ENCODE assay signal across 1 cellular context in the genomic region with DNA sequence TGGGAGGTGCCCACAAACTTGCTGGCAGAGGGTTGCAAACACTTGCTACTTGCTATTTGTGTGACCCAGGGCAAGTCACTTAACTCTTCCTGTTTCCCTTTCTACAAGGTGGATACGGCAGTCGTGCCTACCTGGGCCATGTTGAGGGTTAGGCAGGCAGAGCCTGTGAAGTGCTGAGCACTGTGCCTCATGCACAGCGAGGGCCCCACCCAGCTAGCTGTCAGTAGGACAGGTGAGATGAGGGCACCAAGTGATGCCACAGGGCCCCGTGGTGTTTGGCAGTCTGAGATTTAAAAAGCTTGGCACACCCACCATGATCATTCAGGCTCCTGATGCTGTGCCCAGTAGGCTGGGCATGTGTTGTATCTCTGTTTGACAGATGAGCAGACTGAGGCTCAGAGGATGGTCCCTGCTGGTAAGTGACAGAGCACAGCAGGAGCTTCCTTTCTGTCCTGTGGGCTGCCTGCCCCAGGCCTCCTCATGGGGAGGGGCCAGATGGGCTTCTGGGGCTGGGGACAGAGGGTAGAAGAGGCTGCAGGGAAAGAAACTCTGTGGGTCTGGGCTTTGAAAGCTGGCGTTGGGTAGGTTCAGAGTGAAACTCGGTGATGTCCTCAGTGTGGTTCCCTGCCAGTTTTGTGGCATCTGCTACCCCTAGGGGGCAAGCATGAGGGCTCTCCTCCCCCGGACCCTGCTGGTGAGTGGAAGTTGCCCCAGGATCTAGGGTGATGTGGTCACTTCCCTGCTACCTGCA.
TF ChIP-seq lines count a peak whose summit lies in the region.

No MANE protein-coding gene starts in this region.

TF ChIP-seq in GM12878, 131 proteins besides CTCF, POLR2A, EP300 and RAD21:
- TF ChIP-seq, protein P1, sequence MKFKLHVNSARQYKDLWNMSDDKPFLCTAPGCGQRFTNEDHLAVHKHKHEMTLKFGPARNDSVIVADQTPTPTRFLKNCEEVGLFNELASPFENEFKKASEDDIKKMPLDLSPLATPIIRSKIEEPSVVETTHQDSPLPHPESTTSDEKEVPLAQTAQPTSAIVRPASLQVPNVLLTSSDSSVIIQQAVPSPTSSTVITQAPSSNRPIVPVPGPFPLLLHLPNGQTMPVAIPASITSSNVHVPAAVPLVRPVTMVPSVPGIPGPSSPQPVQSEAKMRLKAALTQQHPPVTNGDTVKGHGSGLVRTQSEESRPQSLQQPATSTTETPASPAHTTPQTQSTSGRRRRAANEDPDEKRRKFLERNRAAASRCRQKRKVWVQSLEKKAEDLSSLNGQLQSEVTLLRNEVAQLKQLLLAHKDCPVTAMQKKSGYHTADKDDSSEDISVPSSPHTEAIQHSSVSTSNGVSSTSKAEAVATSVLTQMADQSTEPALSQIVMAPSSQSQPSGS (IDR thresholded peaks at IDR 0.05; ENCODE audit: low read length), result no peak
- TF ChIP-seq PBX3 (IDR thresholded peaks at IDR 0.05; ENCODE audit: insufficient replicate concordance, low read depth, low read length) (no peak), PRDM15 (CRISPR knock-in tag; IDR thresholded peaks at IDR 0.05) (no peak), USF1 (IDR thresholded peaks at IDR 0.05; ENCODE audit: borderline replicate concordance, extremely low read length, insufficient read depth, low read depth, low read length) (no peak), MYB (IDR thresholded peaks at IDR 0.05; ENCODE audit: borderline replicate concordance, low read depth, low read length) (no peak), HDAC6 (IDR thresholded peaks at IDR 0.05; ENCODE audit: unreplicated experiment) (no peak)
TF ChIP-seq in GM12878: peak in this region for 0.
